Comparison of ENCODE assay signal across 9 cellular contexts in genomic region chrY:11334151-11334550, GRCh38.
A peak's percentile ranks its signal among the peaks of the same experiment; 100 is the strongest.
DNase-seq lines count a peak whose midpoint lies in the region; ATAC-seq and TF ChIP-seq lines count a peak whose summit lies in the region.
"Had no signal": no experiment of that assay in that cellular context is flagged by ENCODE, and none has a peak within 500 bp of the region (broad histone marks: within the 10 kb centered on the region; RNA-seq: fewer than 3 reads in every experiment).

No MANE protein-coding gene starts in this region.

- TF ChIP-seq EP300 in transverse colon (IDR thresholded peaks at IDR 0.05; ENCODE audit: low read depth) = no peak

- H3K27me3 ChIP-seq in transverse colon = no peaks in the 10 kb centered on the region

- H3K4me3 ChIP-seq in transverse colon = no peak overlapping the region

- no peaks in the 10 kb centered on the region for H3K9me3 ChIP-seq in transverse colon

- no peak for TF ChIP-seq POLR2A in transverse colon (IDR thresholded peaks at IDR 0.05)

- in situ Hi-C loops in transverse colon (cut with MboI; ENCODE audit: low pct_ligation_motif_present in 1 of 4, low pct_unique_long_range_greater_than_20kb in 1 of 4, low sequenced_read_pairs in 3 of 4) = no loop called here

- ATAC-seq in left cardiac atrium (no peak), left ventricle myocardium superior (no peak)

- H3K4me1 ChIP-seq in transverse colon = no peaks in the 10 kb centered on the region

- DNase-seq in left cardiac atrium (peak; percentile 16), left ventricle myocardium superior (no peak), astrocyte of the hippocampus (ENCODE audit: low read depth, low spot score) (peak; percentile 13), iris pigment epithelial cell (ENCODE audit: low read depth) (peak; percentile 10), transverse colon (peak; percentile 7), NCI-H2081 (lab: John Stamatoyannopoulos, UW) (no peak), cerebellar nuclear complex (lab: John Stamatoyannopoulos, UW) (no peak)
- DNase-seq in effector CD8-positive, alpha-beta T cell (lab: John Stamatoyannopoulos, UW) = no peak

- H3K36me3 ChIP-seq in transverse colon = no peaks in the 10 kb centered on the region

- 67 to 80% methylated on average over 2 to 12 of the region's 13 CpGs for WGBS in transverse colon (ENCODE audit: low coverage in 1 of 2), 2 donors

- TF ChIP-seq CTCF in transverse colon (IDR thresholded peaks at IDR 0.05) = no peak

- no peak overlapping the region for H3K27ac ChIP-seq in transverse colon
- H3K27ac ChIP-seq: C4-2B had no signal

- intact Hi-C loops in left cardiac atrium (cut with DNase I) (no loop called here), left ventricle myocardium superior (cut with micrococcal nuclease) (no loop called here), transverse colon (cut with DNase I; ENCODE audit: low total_unique reads) (no loop called here)

Comparison
In these comparisons a context has a peak if more than half of its experiments do, and no peak if none do; other contexts are left out.
1. DNase-seq: peak in left cardiac atrium (single experiment), astrocyte of the hippocampus (single experiment), iris pigment epithelial cell (single experiment) and transverse colon (single experiment); none in left ventricle myocardium superior (single experiment), NCI-H2081 (0 of 2), cerebellar nuclear complex (0 of 2) and effector CD8-positive, alpha-beta T cell (single experiment).